In genomic region chr3:94234177-94234788, GRCh38 we compare ENCODE assay signal across 9 cellular contexts.
DNase-seq lines count a peak whose midpoint lies in the region; ATAC-seq, FAIRE-seq and TF ChIP-seq lines count a peak whose summit lies in the region.
"Had no signal": no experiment of that assay in that cellular context is flagged by ENCODE, and none has a peak within 500 bp of the region (broad histone marks: within the 10 kb centered on the region; RNA-seq: fewer than 3 reads in every experiment).

No MANE protein-coding gene starts in this region.

- H3K9ac ChIP-seq in KMS-11 = no peak overlapping the region

- no peaks in the 10 kb centered on the region for H3K4me1 ChIP-seq in KMS-11 (ENCODE audit: low read depth, poor library complexity, severe bottlenecking)
- H3K4me1 ChIP-seq: upper lobe of left lung had no signal

- H3K36me3 ChIP-seq in KMS-11 (ENCODE audit: insufficient read depth) (no peaks in the 10 kb centered on the region), WERI-Rb-1 (no peaks in the 10 kb centered on the region)
- H3K36me3 ChIP-seq: upper lobe of left lung had no signal

- peak; percentile 36 for FAIRE-seq in islet of Langerhans (lab: Jason Lieb, UNC)

- H3K27ac ChIP-seq in KMS-11 (no peak overlapping the region), WERI-Rb-1 (no peak overlapping the region)
- H3K27ac ChIP-seq: upper lobe of left lung had no signal

- peak; percentile 62 for TF ChIP-seq CTCF in KMS-11 (conservative IDR thresholded peaks at IDR 0.05; ENCODE audit: low read depth, low read length)
- TF ChIP-seq CTCF in WERI-Rb-1 (IDR thresholded peaks at IDR 0.05; ENCODE audit: low read depth, low read length) = peak; percentile 58

- H2AFZ ChIP-seq in KMS-11 (ENCODE audit: low read depth) = no peak overlapping the region

- H3K9me3 ChIP-seq in WERI-Rb-1 (ENCODE audit: severe bottlenecking) = no peaks in the 10 kb centered on the region
- H3K9me3 ChIP-seq: upper lobe of left lung had no signal

- H3K79me2 ChIP-seq in KMS-11 (ENCODE audit: insufficient read depth, low read depth) = no peaks in the 10 kb centered on the region

- H3K4me2 ChIP-seq in KMS-11 = no peak overlapping the region

- H4K20me1 ChIP-seq in KMS-11 (ENCODE audit: insufficient read depth) = no peaks in the 10 kb centered on the region

- no peaks in the 10 kb centered on the region for H3K27me3 ChIP-seq in KMS-11 (ENCODE audit: insufficient read depth, low read depth)
- no peaks in the 10 kb centered on the region for H3K27me3 ChIP-seq in WERI-Rb-1 (ENCODE audit: insufficient read depth, low read depth, severe bottlenecking)
- H3K27me3 ChIP-seq: upper lobe of left lung had no signal

- peak; percentile 47 to 57 for DNase-seq in AML-193 (lab: John Stamatoyannopoulos, UW)
- DNase-seq in WERI-Rb-1 = peak; percentile 32
- no peak for DNase-seq in KG1 (lab: John Stamatoyannopoulos, UW)

- H3K4me3 ChIP-seq in KMS-11 (IDR thresholded peaks at IDR 0.05; ENCODE audit: insufficient read depth, low read depth, low read length) = no peak overlapping the region
- no peak overlapping the region for H3K4me3 ChIP-seq in WERI-Rb-1 (ENCODE audit: low read depth, low read length)
- H3K4me3 ChIP-seq: upper lobe of left lung had no signal

- ATAC-seq in GM18508 (IDR thresholded peaks at IDR 0.05; ENCODE audit: insufficient read depth, unreplicated experiment) (peak; percentile 82), HG03039 (IDR thresholded peaks at IDR 0.05; ENCODE audit: unreplicated experiment) (no peak), GM21423 (IDR thresholded peaks at IDR 0.05; ENCODE audit: unreplicated experiment) (no peak)
